ENCODE assay signal across 1 cellular context in genomic region chr12:52415870-52416750, GRCh38.
TF ChIP-seq lines count a peak whose summit lies in the region.

No MANE protein-coding gene starts in this region.

TF ChIP-seq in SK-N-SH treated with all-trans-retinoic acid at 6 μM for 48 hours, 23 proteins besides CTCF, POLR2A, EP300 and RAD21 (continued from another document):
- TF ChIP-seq CREB5 (CRISPR knock-in tag; IDR thresholded peaks at IDR 0.05; ENCODE audit: low read depth): no peak
TF ChIP-seq in SK-N-SH treated with all-trans-retinoic acid at 6 μM for 48 hours: peak in this region for 0.
